Comparison of ENCODE assay signal across 1 cellular context in the genomic region with DNA sequence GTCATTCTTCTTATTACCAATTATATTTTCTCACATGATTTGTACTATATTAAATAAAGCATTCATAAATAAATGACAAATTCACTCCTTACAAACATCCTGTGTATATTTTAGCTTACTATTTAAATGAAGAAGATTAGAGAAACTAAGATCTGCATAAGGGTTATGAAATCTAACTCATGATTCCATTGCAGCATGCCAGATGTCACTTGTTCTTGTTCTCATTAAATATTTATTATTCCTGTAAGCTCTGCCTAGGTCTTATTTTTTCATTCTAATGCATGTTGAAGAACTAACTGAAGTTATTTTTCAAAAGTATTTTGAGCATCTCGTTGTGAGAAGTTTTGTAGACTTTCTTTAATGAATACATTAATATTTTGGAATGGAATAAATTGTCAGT.
TF ChIP-seq lines count a peak whose summit lies in the region.

No MANE protein-coding gene starts in this region.

TF ChIP-seq in IMR-90, 13 proteins besides CTCF, POLR2A, EP300 and RAD21 (continued from another document):
- no peak for TF ChIP-seq ELK1 (IDR thresholded peaks at IDR 0.05; ENCODE audit: borderline replicate concordance, low read depth, low read length)
- TF ChIP-seq MAFK (IDR thresholded peaks at IDR 0.05; ENCODE audit: low read depth, low read length): no peak
- no peak for TF ChIP-seq NFE2L2 (IDR thresholded peaks at IDR 0.05; ENCODE audit: low read depth, low read length)
- no peak for TF ChIP-seq RCOR1 (IDR thresholded peaks at IDR 0.05; ENCODE audit: insufficient replicate concordance, low read length)
- no peak for TF ChIP-seq BHLHE40 (IDR thresholded peaks at IDR 0.05; ENCODE audit: low read depth, low read length)
- no peak for TF ChIP-seq MXI1 (IDR thresholded peaks at IDR 0.05; ENCODE audit: borderline replicate concordance, low read depth, low read length)
- TF ChIP-seq FOS (IDR thresholded peaks at IDR 0.05; ENCODE audit: low read depth, low read length): no peak
- TF ChIP-seq CEBPB (IDR thresholded peaks at IDR 0.05; ENCODE audit: low read depth, low read length): no peak
- no peak for TF ChIP-seq SMC3 (IDR thresholded peaks at IDR 0.05; ENCODE audit: low read depth, low read length)
- no peak for TF ChIP-seq MAZ (IDR thresholded peaks at IDR 0.05; ENCODE audit: borderline replicate concordance, low read depth, low read length)
- no peak for TF ChIP-seq CHD1 (IDR thresholded peaks at IDR 0.05; ENCODE audit: low read depth, low read length)
TF ChIP-seq in IMR-90: peak in this region for 0.
